ENCODE assay signal across 3 cellular contexts in the genomic region with DNA sequence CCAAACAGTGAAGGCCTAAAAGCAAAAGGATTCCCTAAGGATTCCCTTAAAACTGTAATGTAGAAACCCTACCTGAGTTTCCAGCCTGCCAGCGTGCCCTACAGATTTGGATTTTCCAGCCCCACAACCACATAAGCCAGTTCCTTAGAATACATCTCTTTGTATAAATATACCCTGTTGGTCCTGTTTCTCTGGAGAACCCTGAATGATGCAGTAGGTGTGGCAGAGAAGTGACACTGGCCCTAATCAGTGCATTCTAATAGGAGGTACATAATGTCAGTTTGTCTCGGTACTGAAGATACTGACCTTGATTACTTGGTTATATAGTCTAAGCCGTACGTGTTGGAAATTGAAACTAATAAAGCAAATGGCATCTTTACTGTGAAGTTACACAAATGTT.
"Had no signal": no experiment of that assay in that cellular context is flagged by ENCODE, and none has a peak within 500 bp of the region (broad histone marks: within the 10 kb centered on the region; RNA-seq: fewer than 3 reads in every experiment).

No MANE protein-coding gene starts in this region.

- ATAC-seq: GM12878 had no signal

- H3K4me3 ChIP-seq: GM12878 had no signal

- DNase-seq: GDM1, GF-D8 had no signal
